In the genomic region with DNA sequence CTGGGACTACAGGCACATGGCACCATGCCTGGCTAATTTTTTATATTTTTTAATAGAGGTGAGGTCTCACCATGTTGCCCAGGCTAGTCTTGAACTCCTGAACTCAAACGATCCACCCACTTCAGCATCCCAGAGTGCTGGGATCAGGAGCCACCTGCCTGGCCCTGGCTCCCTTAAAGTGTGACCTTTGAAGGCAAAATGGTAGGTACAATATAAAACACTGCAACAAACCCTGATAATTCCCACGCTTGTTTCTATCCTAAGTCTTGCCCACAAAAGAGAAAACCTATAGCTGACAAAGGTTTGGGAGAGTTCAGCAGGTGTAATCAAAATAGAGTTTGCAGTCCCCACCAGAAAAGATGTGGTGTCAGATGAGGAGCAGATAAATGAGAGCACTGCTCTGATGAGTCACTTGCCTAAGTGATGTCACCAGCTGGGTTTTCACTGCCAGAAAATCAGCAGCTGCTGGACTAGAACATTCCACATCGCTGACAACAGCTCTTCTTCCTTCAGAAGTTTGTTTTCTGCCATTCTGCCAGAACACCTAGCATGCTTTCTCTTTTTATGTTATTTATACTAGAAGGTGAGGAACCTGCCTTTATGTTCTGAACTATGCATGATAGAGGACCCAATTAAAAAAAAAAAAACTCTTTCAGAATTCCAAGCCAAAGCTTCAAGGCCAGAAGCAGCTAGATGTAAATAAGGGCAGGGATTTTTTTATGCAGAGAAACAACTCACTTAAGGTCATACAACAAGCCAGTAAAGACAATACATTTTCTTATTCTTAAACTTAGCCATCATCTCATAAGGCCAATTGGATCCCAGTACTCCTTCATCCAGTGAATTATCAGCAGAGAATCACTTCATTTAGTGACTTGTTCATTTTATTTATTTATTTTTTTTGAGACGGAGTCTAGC, we compare ENCODE assay signal across 8 cellular contexts. TPM values are rescaled to one million over a fixed set of nuclear protein-coding genes. Genes with fewer than 3 reads are reported as not detected.
DNase-seq lines count a peak whose midpoint lies in the region; ATAC-seq and TF ChIP-seq lines count a peak whose summit lies in the region.

No MANE protein-coding gene starts in this region.

- H4K8ac ChIP-seq in mesenchymal stem cell (ENCODE audit: low read length): no peak overlapping the region

- no peak overlapping the region for H3K27ac Mint-ChIP-seq in CD8-positive, alpha-beta memory T cell

- H3K4me2 ChIP-seq in mesenchymal stem cell (ENCODE audit: low read length, poor library complexity, severe bottlenecking): no peak overlapping the region

- peak; percentile 48 for DNase-seq in COLO668 (lab: John Stamatoyannopoulos, UW; ENCODE audit: unreplicated experiment)
- DNase-seq in LHCN-M2 (ENCODE audit: low read depth): peak; percentile 96
- peak in 1 of 4 donors; percentile 42 for DNase-seq in body of pancreas
- peak; percentile 93 for DNase-seq in mesenchymal stem cell
- DNase-seq in CD8-positive, alpha-beta memory T cell: no peak
- no peak for DNase-seq in NCI-H510A treated with DMSO at 0.1 percent for 48 hours (lab: John Stamatoyannopoulos, UW)
- DNase-seq in colonic mucosa: no peak
- DNase-seq in GM10266 (ENCODE audit: extremely low spot score): no peak

- H3K9me3 ChIP-seq in body of pancreas (no peaks in the 10 kb centered on the region), mesenchymal stem cell (ENCODE audit: control insufficient read depth, low read length) (no peaks in the 10 kb centered on the region), colonic mucosa (no peaks in the 10 kb centered on the region)
- H3K9me3 ChIP-seq in CD8-positive, alpha-beta memory T cell (ENCODE audit: low read length): no peaks in the 10 kb centered on the region

- H3K9me3 Mint-ChIP-seq in CD8-positive, alpha-beta memory T cell: no peaks in the 10 kb centered on the region

- H3K23ac ChIP-seq in mesenchymal stem cell (ENCODE audit: low read length in 2 of 2): no peak overlapping the region

- H3K36me3 ChIP-seq in body of pancreas (replicated peaks in 1 of 2; ENCODE audit: insufficient read depth in 1 of 2, low read depth in 2 of 2): no peaks in the 10 kb centered on the region
- no peaks in the 10 kb centered on the region for H3K36me3 ChIP-seq in mesenchymal stem cell (ENCODE audit: control insufficient read depth in 1 of 2, insufficient read depth in 2 of 2, low read depth in 1 of 2, low read length in 2 of 2)
- no peaks in the 10 kb centered on the region for H3K36me3 ChIP-seq in CD8-positive, alpha-beta memory T cell (ENCODE audit: insufficient read depth, low read length)
- H3K36me3 ChIP-seq in colonic mucosa: no peaks in the 10 kb centered on the region

- H3K4ac ChIP-seq in mesenchymal stem cell (ENCODE audit: low read depth in 1 of 2, low read length in 2 of 2): no peak overlapping the region

- H3K36me3 Mint-ChIP-seq in CD8-positive, alpha-beta memory T cell: no peaks in the 10 kb centered on the region

- 39 to 51% methylated on average over 4 of the region's 4 CpGs for WGBS in body of pancreas, 2 donors
- 77% methylated on average over 2 of the region's 4 CpGs for WGBS in mesenchymal stem cell

- peaks cover 0 to 3% (median 0%) of the 10 kb centered on the region in 3 donors for H3K4me1 Mint-ChIP-seq in CD8-positive, alpha-beta memory T cell

- no peak overlapping the region for H3K4me3 ChIP-seq in body of pancreas
- H3K4me3 ChIP-seq in mesenchymal stem cell (ENCODE audit: insufficient read depth in 1 of 2, low read depth in 1 of 2, low read length in 2 of 2): no peak overlapping the region
- no peak overlapping the region for H3K4me3 ChIP-seq in CD8-positive, alpha-beta memory T cell (ENCODE audit: low read length)
- H3K4me3 ChIP-seq in colonic mucosa: no peak overlapping the region

- H2BK15ac ChIP-seq in mesenchymal stem cell (ENCODE audit: low read depth, poor library complexity, severe bottlenecking): no peak overlapping the region

- peak; percentile 56 for ATAC-seq in body of pancreas

- no peak overlapping the region for H3K14ac ChIP-seq in mesenchymal stem cell (ENCODE audit: low read length in 2 of 2)

- peaks cover 0 to 6% of the 10 kb centered on the region in 2 donors for H3K27me3 Mint-ChIP-seq in CD8-positive, alpha-beta memory T cell

- H3K79me1 ChIP-seq in mesenchymal stem cell (replicated peaks; ENCODE audit: low read length, poor library complexity, severe bottlenecking): no peaks in the 10 kb centered on the region

- H2BK5ac ChIP-seq in mesenchymal stem cell (ENCODE audit: low read depth, low read length, poor library complexity, severe bottlenecking): no peak overlapping the region

- peaks cover 5% of the 10 kb centered on the region for H3K4me1 ChIP-seq in body of pancreas
- H3K4me1 ChIP-seq in mesenchymal stem cell (ENCODE audit: control insufficient read depth, insufficient read depth, low read depth, low read length): peaks cover 7% of the 10 kb centered on the region
- no peaks in the 10 kb centered on the region for H3K4me1 ChIP-seq in CD8-positive, alpha-beta memory T cell (ENCODE audit: insufficient read depth, low read length)
- no peaks in the 10 kb centered on the region for H3K4me1 ChIP-seq in colonic mucosa

- no peak overlapping the region for H3K4me3 Mint-ChIP-seq in CD8-positive, alpha-beta memory T cell

- H3K27ac ChIP-seq in body of pancreas: no peak overlapping the region
- H3K27ac ChIP-seq in mesenchymal stem cell (ENCODE audit: low read length, poor library complexity, severe bottlenecking): peak overlapping the region; percentile 75
- H3K27ac ChIP-seq in CD8-positive, alpha-beta memory T cell (ENCODE audit: low read depth, low read length): no peak overlapping the region
- H3K27ac ChIP-seq in colonic mucosa: no peak overlapping the region

- H3K27me3 ChIP-seq in body of pancreas: no peaks in the 10 kb centered on the region
- H3K27me3 ChIP-seq in mesenchymal stem cell (ENCODE audit: control insufficient read depth in 1 of 2, insufficient read depth in 1 of 2, low read length in 2 of 2): no peaks in the 10 kb centered on the region
- H3K27me3 ChIP-seq in CD8-positive, alpha-beta memory T cell (ENCODE audit: insufficient read depth, low read length, poor library complexity, severe bottlenecking): no peaks in the 10 kb centered on the region
- no peaks in the 10 kb centered on the region for H3K27me3 ChIP-seq in colonic mucosa

- no peak overlapping the region for H2BK12ac ChIP-seq in mesenchymal stem cell (ENCODE audit: low read length in 2 of 2)

- peak overlapping the region; percentile 27 for H3K9ac ChIP-seq in mesenchymal stem cell (ENCODE audit: low read length)
- no peak overlapping the region for H3K9ac ChIP-seq in colonic mucosa (ENCODE audit: low read depth in 2 of 2, low read length in 2 of 2)

- POLR2A ChIA-PET in CD8-positive, alpha-beta memory T cell (lab: Charles Lee): no interaction called here

- TF ChIP-seq POLR2A in body of pancreas (IDR thresholded peaks at IDR 0.05): no peak

- H2BK120ac ChIP-seq in mesenchymal stem cell (ENCODE audit: low read depth, low read length): no peak overlapping the region

- CTCF ChIA-PET in CD8-positive, alpha-beta memory T cell (lab: Charles Lee): no interaction called here

- no peak overlapping the region for H3K18ac ChIP-seq in mesenchymal stem cell (ENCODE audit: low read depth in 1 of 2, low read length in 2 of 2)

- TF ChIP-seq CTCF in body of pancreas (IDR thresholded peaks at IDR 0.05): no peak
- no peak for TF ChIP-seq CTCF in colonic mucosa (IDR thresholded peaks at IDR 0.05)
- TF ChIP-seq CTCF in GM10266 (IDR thresholded peaks at IDR 0.05; ENCODE audit: control insufficient read depth, insufficient read depth, low read depth, missing control alignments): no peak

- peak overlapping the region; percentile 27 for H2AK5ac ChIP-seq in mesenchymal stem cell (ENCODE audit: low read length, severe bottlenecking)

- no peak overlapping the region for H4K91ac ChIP-seq in mesenchymal stem cell (ENCODE audit: low read length)

- intact Hi-C loops in body of pancreas (cut with DNase I): no loop called here
- intact Hi-C loops in colonic mucosa (cut with DNase I): no loop called here

- H2AFZ ChIP-seq in mesenchymal stem cell (ENCODE audit: low read depth, low read length): no peak overlapping the region

RNA-seq across cellular contexts. Expression of a gene that starts 18.0 kb away (rescaled TPM):
- 41.9 and 62.3 TPM in 2 replicates for total RNA-seq in LHCN-M2 (2014; rRNA removed)
- polyA plus RNA-seq in LHCN-M2 (2012): 18.9 TPM
- 10 to 100 TPM; 10.5 to 10.9 TPM for total RNA-seq in body of pancreas
- polyA plus RNA-seq in mesenchymal stem cell (2013, experiment 1 of 2): 9.6 TPM
- 9.6 TPM for polyA plus RNA-seq in mesenchymal stem cell (2013, experiment 2 of 2)
- total RNA-seq in CD8-positive, alpha-beta memory T cell: 10 to 100 TPM; 45.0 to 45.1 TPM
- 3.2 TPM for polyA plus RNA-seq in CD8-positive, alpha-beta memory T cell
- total RNA-seq in colonic mucosa: 10 to 100 TPM; 18.8 to 19.8 TPM

RNA-seq across cellular contexts. Expression of a gene that starts 19.4 kb away (rescaled TPM):
- 433 and 479 TPM in 2 replicates for total RNA-seq in LHCN-M2 (2014; rRNA removed)
- 301 TPM for polyA plus RNA-seq in LHCN-M2 (2012)
- 10 to 100 TPM; 46.5 to 59.9 TPM for total RNA-seq in body of pancreas
- polyA plus RNA-seq in mesenchymal stem cell (2013, experiment 1 of 2): 103 TPM
- polyA plus RNA-seq in mesenchymal stem cell (2013, experiment 2 of 2): 102 TPM
- total RNA-seq in CD8-positive, alpha-beta memory T cell: 100 to 1,000 TPM; 243 to 244 TPM
- 273 TPM for polyA plus RNA-seq in CD8-positive, alpha-beta memory T cell
- 100 to 1,000 TPM; 166 to 242 TPM for total RNA-seq in colonic mucosa

Comparison
In these comparisons a context has a peak if more than half of its experiments do, and no peak if none do; other contexts are left out.
1. DNase-seq: peak in COLO668 (single experiment), LHCN-M2 (single experiment) and mesenchymal stem cell (single experiment); none in CD8-positive, alpha-beta memory T cell (0 of 5), NCI-H510A treated with DMSO at 0.1 percent for 48 hours (single experiment), colonic mucosa (single experiment) and GM10266 (single experiment).